ENCODE assay signal across 8 cellular contexts in the genomic region with DNA sequence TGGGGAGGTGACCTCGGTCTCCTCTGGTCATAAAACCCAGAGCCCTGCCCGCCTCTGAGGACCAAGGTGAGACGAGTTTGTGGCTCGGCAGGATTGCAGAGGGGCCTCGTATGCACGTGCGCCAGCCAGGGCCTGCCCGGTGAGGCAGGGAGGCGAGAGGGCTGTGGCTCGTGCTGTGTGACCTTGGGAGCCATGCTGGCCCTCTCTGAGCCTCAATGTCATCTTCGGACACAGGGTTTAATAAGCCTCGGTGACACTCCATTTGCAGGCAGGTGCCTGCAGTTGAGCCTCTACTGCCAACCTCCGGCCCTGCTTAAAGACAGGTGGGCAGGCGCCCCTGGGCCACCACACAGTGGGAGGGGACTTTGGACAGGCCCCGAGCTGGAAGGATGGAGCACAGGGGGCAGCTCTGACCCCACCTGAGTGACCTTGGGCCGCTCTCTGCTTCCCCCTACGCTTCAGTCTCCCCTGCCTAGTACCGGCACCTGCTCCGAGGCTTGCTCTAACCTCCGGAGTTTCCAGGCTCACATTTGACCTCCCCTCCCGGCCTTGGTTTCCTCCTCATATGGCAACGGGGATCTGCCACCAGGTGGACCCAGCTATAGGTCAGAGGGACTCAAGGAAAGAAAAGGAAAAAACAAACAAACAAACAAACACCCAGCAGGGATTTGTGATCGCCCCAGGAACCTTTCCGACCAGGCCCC. TPM values are rescaled to one million over a fixed set of nuclear protein-coding genes. Genes with fewer than 3 reads are reported as not detected.
DNase-seq lines count a peak whose midpoint lies in the region; ATAC-seq, FAIRE-seq and TF ChIP-seq lines count a peak whose summit lies in the region.

No MANE protein-coding gene starts in this region.

- peaks cover 0 to 16% (median 0%) of the 10 kb centered on the region in 3 donors for H3K36me3 Mint-ChIP-seq in CD8-positive, alpha-beta memory T cell
- H3K36me3 Mint-ChIP-seq in endodermal cell (ENCODE audit: low read depth) = peaks cover 2% of the 10 kb centered on the region

- H3K27me3 ChIP-seq in CD8-positive, alpha-beta memory T cell (ENCODE audit: insufficient read depth, low read length, poor library complexity, severe bottlenecking) = no peaks in the 10 kb centered on the region
- H3K27me3 ChIP-seq in OCI-LY3 (ENCODE audit: low read depth, low read length) = 0 out of 2 replicates have a peak, but pooled peaks cover 2% of the 10 kb centered on the region
- H3K27me3 ChIP-seq in endodermal cell (ENCODE audit: control insufficient read depth, insufficient read depth, low read length, poor library complexity, severe bottlenecking) = peaks cover 13% of the 10 kb centered on the region
- H3K27me3 ChIP-seq in osteoblast (ENCODE audit: insufficient read depth, low read length) = no peaks in the 10 kb centered on the region

- peaks cover 59% of the 10 kb centered on the region for H3K4me1 ChIP-seq in CD8-positive, alpha-beta memory T cell (ENCODE audit: insufficient read depth, low read length)
- peaks cover 53% of the 10 kb centered on the region for H3K4me1 ChIP-seq in OCI-LY3 (ENCODE audit: low read length)
- no peaks in the 10 kb centered on the region for H3K4me1 ChIP-seq in endodermal cell (ENCODE audit: control insufficient read depth, insufficient read depth, low read length)
- peaks cover 53% of the 10 kb centered on the region for H3K4me1 ChIP-seq in osteoblast (ENCODE audit: insufficient read depth, low read length)

- H3K9ac ChIP-seq in OCI-LY3 (ENCODE audit: low read length) = peak overlapping the region; percentile 91
- H3K9ac ChIP-seq in endodermal cell (ENCODE audit: extremely low read depth, low read length, poor library complexity, severe bottlenecking) = peak overlapping the region; percentile 66

- peaks cover 64% of the 10 kb centered on the region for H4K20me1 ChIP-seq in OCI-LY3 (ENCODE audit: insufficient read depth, low read length)
- H4K20me1 ChIP-seq in osteoblast (ENCODE audit: insufficient read depth, low read length) = peaks cover 43% of the 10 kb centered on the region

- CTCF ChIA-PET in CD8-positive, alpha-beta memory T cell (lab: Charles Lee) = interaction anchor here (1.1 to 1.3 kb wide), 2 partner anchors 55 to 73 kb away, joined by 3 to 4 read pairs; no protein-coding TSS in a partner anchor

- H2AFZ ChIP-seq in OCI-LY3 (ENCODE audit: low read depth, low read length) (no peak overlapping the region), osteoblast (ENCODE audit: low read length) (no peak overlapping the region)

- peak overlapping the region; percentile 88 to 98 (median 91) for H3K4me3 Mint-ChIP-seq in CD8-positive, alpha-beta memory T cell
- peak overlapping the region; percentile 73 for H3K4me3 Mint-ChIP-seq in endodermal cell

- POLR2A ChIA-PET in CD8-positive, alpha-beta memory T cell (lab: Charles Lee) = no interaction called here

- peaks cover 0 to 4% of the 10 kb centered on the region in 2 donors for H3K27me3 Mint-ChIP-seq in CD8-positive, alpha-beta memory T cell
- H3K27me3 Mint-ChIP-seq in endodermal cell (ENCODE audit: insufficient read depth) = peaks cover 8% of the 10 kb centered on the region

- peak overlapping the region; percentile 84 to 98 (median 94) for H3K27ac Mint-ChIP-seq in CD8-positive, alpha-beta memory T cell
- peak overlapping the region; percentile 77 for H3K27ac Mint-ChIP-seq in endodermal cell

- no peaks in the 10 kb centered on the region for H3K9me3 Mint-ChIP-seq in CD8-positive, alpha-beta memory T cell
- H3K9me3 Mint-ChIP-seq in endodermal cell = no peaks in the 10 kb centered on the region

- peaks cover 24 to 58% (median 32%) of the 10 kb centered on the region in 3 donors for H3K4me1 Mint-ChIP-seq in CD8-positive, alpha-beta memory T cell
- peaks cover 3% of the 10 kb centered on the region for H3K4me1 Mint-ChIP-seq in endodermal cell

- H3K79me2 ChIP-seq in OCI-LY3 (ENCODE audit: low read length) (peaks cover 73% of the 10 kb centered on the region), osteoblast (ENCODE audit: insufficient read depth, low read length) (peaks cover 69% of the 10 kb centered on the region)

- no peaks in the 10 kb centered on the region for H3K36me3 ChIP-seq in CD8-positive, alpha-beta memory T cell (ENCODE audit: insufficient read depth, low read length)
- peaks cover 24% of the 10 kb centered on the region for H3K36me3 ChIP-seq in OCI-LY3 (replicated peaks; ENCODE audit: low read depth, low read length)
- H3K36me3 ChIP-seq in endodermal cell (ENCODE audit: control insufficient read depth, insufficient read depth, low read length) = peaks cover 10% of the 10 kb centered on the region
- peaks cover 15% of the 10 kb centered on the region for H3K36me3 ChIP-seq in osteoblast (ENCODE audit: insufficient read depth, low read length)

- H3K27ac ChIP-seq in CD8-positive, alpha-beta memory T cell (ENCODE audit: low read depth, low read length) = peak overlapping the region; percentile 70
- H3K27ac ChIP-seq in OCI-LY3 (ENCODE audit: low read length) = peak overlapping the region; percentile 65
- no peak overlapping the region for H3K27ac ChIP-seq in endodermal cell (ENCODE audit: low read depth, low read length)
- peak overlapping the region; percentile 69 for H3K27ac ChIP-seq in osteoblast (ENCODE audit: low read depth, low read length)

- H3K4me3 ChIP-seq in CD8-positive, alpha-beta memory T cell (ENCODE audit: low read length) = peak overlapping the region; percentile 58
- H3K4me3 ChIP-seq in OCI-LY3 (ENCODE audit: low read length) = peak overlapping the region; percentile 87
- peak overlapping the region; percentile 82 for H3K4me3 ChIP-seq in endodermal cell (ENCODE audit: low read length)
- peak overlapping the region; percentile 90 for H3K4me3 ChIP-seq in osteoblast (ENCODE audit: insufficient read depth, low read length)

- H3K9me3 ChIP-seq in CD8-positive, alpha-beta memory T cell (ENCODE audit: low read length) = no peaks in the 10 kb centered on the region
- H3K9me3 ChIP-seq in OCI-LY3 (ENCODE audit: insufficient read depth, low read length) (no peaks in the 10 kb centered on the region), endodermal cell (ENCODE audit: control insufficient read depth, low read length) (no peaks in the 10 kb centered on the region), osteoblast (ENCODE audit: low read depth, low read length) (no peaks in the 10 kb centered on the region)

- H3K4me2 ChIP-seq in OCI-LY3 (ENCODE audit: low read length) (peak overlapping the region; percentile 92), osteoblast (ENCODE audit: insufficient read depth, low read length) (peak overlapping the region; percentile 88)

- no peak for ATAC-seq in HG02571 (IDR thresholded peaks at IDR 0.05; ENCODE audit: unreplicated experiment)

- TF ChIP-seq CTCF in OCI-LY3 (IDR thresholded peaks at IDR 0.05; ENCODE audit: low read depth, low read length) = no peak
- TF ChIP-seq CTCF in endodermal cell (conservative IDR thresholded peaks at IDR 0.05) = peak; percentile 57
- TF ChIP-seq CTCF in osteoblast (IDR thresholded peaks at IDR 0.05; ENCODE audit: extremely low read depth, low read depth, low read length) = no peak
- no peak for TF ChIP-seq CTCF in D721Med (IDR thresholded peaks at IDR 0.05; ENCODE audit: insufficient read depth, missing control alignments)

- no peak for FAIRE-seq in D721Med (lab: Jason Lieb, UNC)

- DNase-seq in CD8-positive, alpha-beta memory T cell = no peak
- DNase-seq in endodermal cell = peak; percentile 78
- peak; percentile 92 for DNase-seq in osteoblast (ENCODE audit: insufficient read length, low spot score, missing footprints)
- DNase-seq in DMS 273 treated with DMSO at 0.1 percent for 48 hours (lab: John Stamatoyannopoulos, UW) = no peak
- no peak for DNase-seq in hippocampal formation (lab: John Stamatoyannopoulos, UW)
- no peak for DNase-seq in D721Med (ENCODE audit: insufficient read length, low spot score)

- WGBS in endodermal cell (ENCODE audit: insufficient coverage in 1 of 2, insufficient read length in 1 of 2), 2 experiments = 69 to 78% methylated on average over 18 to 24 of the region's 24 CpGs

RNA-seq across cellular contexts. Expression of a gene that starts 3.2 kb away (rescaled TPM):
- total RNA-seq in CD8-positive, alpha-beta memory T cell = 10 to 100 TPM; 44.1 to 46.8 TPM
- 86.1 TPM for polyA plus RNA-seq in CD8-positive, alpha-beta memory T cell
- total RNA-seq in endodermal cell = 10 to 100 TPM; 19.2 to 22.1 TPM
- 7.5 TPM for polyA plus RNA-seq in endodermal cell (2013, experiment 1 of 2)
- polyA plus RNA-seq in endodermal cell (2013, experiment 2 of 2) = 7.2 TPM
- total RNA-seq in osteoblast = 38.6 and 42.7 TPM in 2 replicates

RNA-seq across cellular contexts. Expression of a gene that starts 56.0 kb away (rescaled TPM):
- 10 to 100 TPM; 29.1 to 33.8 TPM for total RNA-seq in CD8-positive, alpha-beta memory T cell
- polyA plus RNA-seq in CD8-positive, alpha-beta memory T cell = 6.3 TPM
- 10 to 100 TPM; 57.5 to 58.1 TPM for total RNA-seq in endodermal cell
- polyA plus RNA-seq in endodermal cell (2013, experiment 1 of 2) = 35.5 TPM
- 30.9 TPM for polyA plus RNA-seq in endodermal cell (2013, experiment 2 of 2)
- 14.7 and 21.4 TPM in 2 replicates for total RNA-seq in osteoblast

Comparison
In these comparisons a context has a peak if more than half of its experiments do, and no peak if none do; other contexts are left out.
1. DNase-seq: peak in endodermal cell (single experiment) and osteoblast (single experiment); none in CD8-positive, alpha-beta memory T cell (0 of 5), DMS 273 treated with DMSO at 0.1 percent for 48 hours (single experiment), hippocampal formation (0 of 2) and D721Med (single experiment).
2. Peak in every context shown above with its lines, with median percentiles within 50 percentile points of each other: H3K4me3 ChIP-seq.